21 cellular contexts compared by ENCODE assay signal in genomic region chr1:21247892-21248715, GRCh38.
"Had no signal": no experiment of that assay in that cellular context is flagged by ENCODE, and none has a peak within 500 bp of the region (broad histone marks: within the 10 kb centered on the region; RNA-seq: fewer than 3 reads in every experiment).

No MANE protein-coding gene starts in this region.

- H3K27ac Mint-ChIP-seq: activated CD4-positive, alpha-beta memory T cell treated with anti-CD3 and anti-CD28 coated beads, Interleukin-2, amount 10 ng/mL, durations not matched to agents 7 days and 5 days; activated naive CD8-positive, alpha-beta T cell treated with anti-CD3 and anti-CD28 coated beads, Interleukin-2, amount 10 ng/mL, durations not matched to agents 7 days and 5 days; immature natural killer cell; T-helper 17 cell; type B pancreatic cell; WTC11 had no signal

- H3K4me1 Mint-ChIP-seq: activated naive CD8-positive, alpha-beta T cell treated with anti-CD3 and anti-CD28 coated beads, Interleukin-2, amount 10 ng/mL, durations not matched to agents 7 days and 5 days; immature natural killer cell; natural killer cell; WTC11 had no signal

- H3K27me3 Mint-ChIP-seq: activated CD4-positive, alpha-beta memory T cell treated with anti-CD3 and anti-CD28 coated beads, Interleukin-2, amount 10 ng/mL, durations not matched to agents 7 days and 5 days; activated naive CD8-positive, alpha-beta T cell treated with anti-CD3 and anti-CD28 coated beads, Interleukin-2, amount 10 ng/mL, durations not matched to agents 7 days and 5 days; T-helper 17 cell; type B pancreatic cell had no signal

- H3K36me3 Mint-ChIP-seq: natural killer cell had no signal

- H3K27me3 ChIP-seq: sigmoid colon, suprapubic skin had no signal

- H3K9me3 ChIP-seq: psoas muscle, sigmoid colon, suprapubic skin had no signal

- H3K27ac ChIP-seq: epithelial cell of prostate, psoas muscle, sigmoid colon, suprapubic skin had no signal

- ATAC-seq: natural killer cell; psoas muscle; stimulated activated effector memory CD8-positive, alpha-beta T cell treated with anti-CD3 and anti-CD28 coated beads, Interleukin-12 subunit alpha, Interleukin-12 subunit beta, amount 100 ng/mL, for 72 hours; T-helper 17 cell; WTC11 had no signal

- H3K4me1 ChIP-seq: psoas muscle had no signal

- DNase-seq: activated CD4-positive, alpha-beta memory T cell treated with anti-CD3 and anti-CD28 coated beads, Interleukin-2, amount 10 ng/mL, durations not matched to agents 7 days and 5 days; activated CD4-positive, alpha-beta T cell treated with anti-CD3 and anti-CD28 coated beads for 4 hours; activated gamma-delta T cell treated with Interleukin-2 at 50 U/mL for 16 hours; activated naive CD8-positive, alpha-beta T cell treated with anti-CD3 and anti-CD28 coated beads, Interleukin-2, amount 10 ng/mL, durations not matched to agents 7 days and 5 days; anterior cingulate cortex; cerebellar nuclear complex; dermis blood vessel endothelial cell; foreskin melanocyte; immature natural killer cell; mammary epithelial cell; natural killer cell; nucleus accumbens; psoas muscle; sigmoid colon; stimulated activated CD4-positive, alpha-beta T cell treated with anti-CD3 and anti-CD28 coated beads, Interleukin-12 subunit alpha, Interleukin-12 subunit beta, amount 100 ng/mL, for 4 hours; T-helper 17 cell had no signal

- H3K4me3 ChIP-seq: psoas muscle, sigmoid colon, suprapubic skin had no signal

- H3K4me3 Mint-ChIP-seq: activated CD4-positive, alpha-beta memory T cell treated with anti-CD3 and anti-CD28 coated beads, Interleukin-2, amount 10 ng/mL, durations not matched to agents 7 days and 5 days; activated naive CD8-positive, alpha-beta T cell treated with anti-CD3 and anti-CD28 coated beads, Interleukin-2, amount 10 ng/mL, durations not matched to agents 7 days and 5 days; immature natural killer cell; natural killer cell; stimulated activated effector memory CD8-positive, alpha-beta T cell treated with anti-CD3 and anti-CD28 coated beads, Interleukin-12 subunit alpha, Interleukin-12 subunit beta, amount 100 ng/mL, for 72 hours; T-helper 17 cell; type B pancreatic cell; WTC11 had no signal

- H3K9me3 Mint-ChIP-seq: activated CD4-positive, alpha-beta memory T cell treated with anti-CD3 and anti-CD28 coated beads, Interleukin-2, amount 10 ng/mL, durations not matched to agents 7 days and 5 days; activated naive CD8-positive, alpha-beta T cell treated with anti-CD3 and anti-CD28 coated beads, Interleukin-2, amount 10 ng/mL, durations not matched to agents 7 days and 5 days; immature natural killer cell; natural killer cell; stimulated activated effector memory CD8-positive, alpha-beta T cell treated with anti-CD3 and anti-CD28 coated beads, Interleukin-12 subunit alpha, Interleukin-12 subunit beta, amount 100 ng/mL, for 72 hours; type B pancreatic cell had no signal
